ENCODE assay signal across 18 cellular contexts in the genomic region with DNA sequence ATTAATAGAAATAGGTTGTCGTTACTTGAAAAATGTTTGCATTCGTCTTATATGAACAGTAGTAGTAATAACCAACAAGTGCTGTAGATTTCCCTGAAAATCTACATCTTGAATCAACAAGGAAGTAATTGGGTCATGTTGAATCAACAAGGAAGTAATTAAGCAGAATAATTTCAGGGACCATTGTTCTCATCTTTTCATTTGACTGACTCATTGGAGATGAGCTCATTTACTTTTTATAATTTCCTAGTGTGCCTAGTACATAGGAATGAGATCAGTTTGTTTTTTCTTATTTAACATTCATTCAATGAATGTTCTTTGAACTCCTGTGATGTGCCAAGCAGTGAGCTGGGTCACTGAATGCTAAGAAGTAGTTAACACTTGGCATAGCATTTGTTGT. TPM values are rescaled to one million over a fixed set of nuclear protein-coding genes. Genes with fewer than 3 reads are reported as not detected.
A peak's percentile ranks its signal among the peaks of the same experiment; 100 is the strongest.
DNase-seq lines count a peak whose midpoint lies in the region; ATAC-seq, FAIRE-seq and TF ChIP-seq lines count a peak whose summit lies in the region.
"Had no signal": no experiment of that assay in that cellular context is flagged by ENCODE, and none has a peak within 500 bp of the region (broad histone marks: within the 10 kb centered on the region; RNA-seq: fewer than 3 reads in every experiment).

No MANE protein-coding gene starts in this region.

- H2BK12ac ChIP-seq in neuronal stem cell (ENCODE audit: low read length) = no peak overlapping the region

- H3K27me3 ChIP-seq in SK-N-SH (ENCODE audit: insufficient read depth) (no peaks in the 10 kb centered on the region), keratinocyte (ENCODE audit: control insufficient read depth, extremely low read depth, insufficient read depth, low read length) (no peaks in the 10 kb centered on the region), neuronal stem cell (ENCODE audit: control insufficient read depth in 3 of 3, insufficient read depth in 3 of 3, low read depth in 1 of 3, low read length in 3 of 3) (no peaks in the 10 kb centered on the region)

- no peak overlapping the region for H4K8ac ChIP-seq in neuronal stem cell (ENCODE audit: low read depth, low read length)

- no peak overlapping the region for H3K14ac ChIP-seq in neuronal stem cell (ENCODE audit: low read length)

- H3K36me3 Mint-ChIP-seq in activated T-helper 2 cell treated with anti-CD3 and anti-CD28 coated beads, Interferon-gamma antibody, Interleukin-2, Interleukin-4, amounts not matched to agents 10 μg/mL and 5 μg/mL and 100 μg/mL, durations not matched to agents 14 hours and 24 hours and 36 hours (ENCODE audit: low read depth) = peaks cover 10% of the 10 kb centered on the region

- H3K27ac Mint-ChIP-seq in activated T-helper 2 cell treated with anti-CD3 and anti-CD28 coated beads, Interferon-gamma antibody, Interleukin-2, Interleukin-4, amounts not matched to agents 10 μg/mL and 5 μg/mL and 100 μg/mL, durations not matched to agents 14 hours and 24 hours and 36 hours = no peak overlapping the region

- no peak overlapping the region for H4K91ac ChIP-seq in neuronal stem cell (ENCODE audit: low read depth, low read length, poor library complexity)

- no peak for TF ChIP-seq EP300 in SK-N-SH (IDR thresholded peaks at IDR 0.05; ENCODE audit: borderline replicate concordance in 1 of 2, low read depth in 1 of 2, low read length in 1 of 2)

- H2AK5ac ChIP-seq in neuronal stem cell (ENCODE audit: low read depth, low read length) = no peak overlapping the region

- FAIRE-seq in keratinocyte (lab: Jason Lieb, UNC) = peak; percentile 52

- H4K20me1 ChIP-seq in SK-N-SH (ENCODE audit: insufficient read depth) (no peaks in the 10 kb centered on the region), keratinocyte (ENCODE audit: control insufficient read depth, extremely low read depth, insufficient read depth, low read length) (no peaks in the 10 kb centered on the region)

- H3K4me1 ChIP-seq in SK-N-SH (ENCODE audit: control insufficient read depth in 1 of 2, insufficient read depth in 2 of 2, low read depth in 1 of 2, low read length in 1 of 2) = peaks cover 5 to 6% of the 10 kb centered on the region in 2 experiments; a peak in 2 of 4 replicates
- H3K4me1 ChIP-seq in keratinocyte (ENCODE audit: control insufficient read depth, extremely low read depth, insufficient read depth, low read length) = peaks cover 12% of the 10 kb centered on the region
- H3K4me1 ChIP-seq in neuronal stem cell (ENCODE audit: control insufficient read depth in 2 of 2, insufficient read depth in 1 of 2, low read depth in 1 of 2, low read length in 2 of 2) = no peaks in the 10 kb centered on the region

- H3K27ac ChIP-seq in SK-N-SH (ENCODE audit: low read depth in 2 of 2, low read length in 1 of 2) = peak overlapping the region in 1 of 2 experiments; percentile 25; a peak in 1 of 4 replicates
- peak overlapping the region; percentile 15 for H3K27ac ChIP-seq in keratinocyte (ENCODE audit: control insufficient read depth, insufficient read depth, low read length)
- H3K27ac ChIP-seq in neuronal stem cell (replicated peaks; ENCODE audit: low read length) = no peak overlapping the region
- H3K27ac ChIP-seq: WERI-Rb-1 had no signal

- dilution Hi-C loops in keratinocyte (cut with MboI; ENCODE audit: extremely low pct_ligation_motif_present, low sequenced_read_pairs) = no loop called here

- H2AFZ ChIP-seq in SK-N-SH (ENCODE audit: low read depth) = no peak overlapping the region
- H2AFZ ChIP-seq in keratinocyte (ENCODE audit: control insufficient read depth, low read length) = no peak overlapping the region
- H2AFZ ChIP-seq in neuronal stem cell (ENCODE audit: low read length) = no peak overlapping the region

- H3K4me3 ChIP-seq in SK-N-SH (ENCODE audit: low read depth in 2 of 2, low read length in 1 of 2) (no peak overlapping the region), keratinocyte (ENCODE audit: control insufficient read depth in 2 of 3, extremely low read depth in 1 of 3, insufficient read depth in 2 of 3, low read depth in 1 of 3, low read length in 3 of 3) (no peak overlapping the region), neuronal stem cell (ENCODE audit: low read length in 2 of 2) (no peak overlapping the region)

- CTCF ChIA-PET in SK-N-SH (lab: Yijun Ruan, JAX) = interaction anchor here (0.5 to 4.5 kb wide), 7 partner anchors 10 to 259 kb away, joined by 3 to 26 read pairs (median 4); a partner anchor contains a TSS

- H3K9me3 Mint-ChIP-seq in activated T-helper 2 cell treated with anti-CD3 and anti-CD28 coated beads, Interferon-gamma antibody, Interleukin-2, Interleukin-4, amounts not matched to agents 10 μg/mL and 5 μg/mL and 100 μg/mL, durations not matched to agents 14 hours and 24 hours and 36 hours = no peaks in the 10 kb centered on the region

- H3K36me3 ChIP-seq in SK-N-SH (replicated peaks in 1 of 2; ENCODE audit: control insufficient read depth in 1 of 2, insufficient read depth in 2 of 2, low read length in 1 of 2) = peaks cover 79 to 90% of the 10 kb centered on the region in 2 experiments
- peaks cover 16 to 22% of the 10 kb centered on the region in 2 experiments for H3K36me3 ChIP-seq in keratinocyte (ENCODE audit: control insufficient read depth in 2 of 2, extremely low read depth in 1 of 2, insufficient read depth in 2 of 2, low read length in 2 of 2)
- H3K36me3 ChIP-seq in neuronal stem cell (replicated peaks in 1 of 2; ENCODE audit: control insufficient read depth in 2 of 2, insufficient read depth in 2 of 2, low read length in 2 of 2) = peaks cover 10 to 82% of the 10 kb centered on the region in 2 donors

- H3K18ac ChIP-seq in neuronal stem cell (ENCODE audit: low read length) = no peak overlapping the region

- no peak for ATAC-seq in SK-N-SH treated with all-trans-retinoic acid at 6 μM for 48 hours

- peaks cover 14% of the 10 kb centered on the region for H3F3A ChIP-seq in SK-N-SH (replicated peaks; ENCODE audit: insufficient read depth)

- intact Hi-C loops in activated T-helper 2 cell treated with anti-CD3 and anti-CD28 coated beads, Interferon-gamma antibody, Interleukin-2, Interleukin-4, amounts not matched to agents 10 μg/mL and 5 μg/mL and 100 μg/mL, durations not matched to agents 14 hours and 24 hours and 36 hours (cut with micrococcal nuclease) = no loop called here

- DNase-seq in SK-N-SH (no peak), RKO (ENCODE audit: low spot score) (peak; percentile 76), keratinocyte (ENCODE audit: low read depth, low spot score) (no peak), GM19238 (ENCODE audit: insufficient read length, low spot score) (no peak), neuronal stem cell (ENCODE audit: low spot score) (no peak), SKM-1 (lab: John Stamatoyannopoulos, UW; ENCODE audit: unreplicated experiment) (no peak)
- DNase-seq in activated T-helper 2 cell treated with anti-CD3 and anti-CD28 coated beads, Interferon-gamma antibody, Interleukin-2, Interleukin-4, amounts not matched to agents 10 μg/mL and 5 μg/mL and 100 μg/mL, durations not matched to agents 14 hours and 24 hours and 36 hours (ENCODE audit: low spot score) = no peak
- DNase-seq: ACHN, left cardiac atrium, MM.1S, NCI-H446, trophoblast cell, WERI-Rb-1 had no signal

- no peak overlapping the region for H2BK15ac ChIP-seq in neuronal stem cell (ENCODE audit: low read length)

- H3K9me3 ChIP-seq in SK-N-SH (no peaks in the 10 kb centered on the region), keratinocyte (ENCODE audit: control insufficient read depth, low read depth, low read length) (no peaks in the 10 kb centered on the region), neuronal stem cell (replicated peaks in 1 of 2; ENCODE audit: control insufficient read depth in 2 of 2, insufficient read depth in 1 of 2, low read depth in 1 of 2, low read length in 2 of 2) (peaks cover 0 to 2% of the 10 kb centered on the region in 2 donors)

- 78% methylated on average over 2 of the region's 2 CpGs for WGBS in SK-N-SH (ENCODE audit: low lambda C conversion rate)
- WGBS in neuronal stem cell (ENCODE audit: extremely low coverage in 2 of 2, insufficient read length in 2 of 2, insufficient replicate concordance in 1 of 2), 2 donors = no CpG with 5 or more reads among the region's 2 CpGs

- no peaks in the 10 kb centered on the region for H3K27me3 Mint-ChIP-seq in activated T-helper 2 cell treated with anti-CD3 and anti-CD28 coated beads, Interferon-gamma antibody, Interleukin-2, Interleukin-4, amounts not matched to agents 10 μg/mL and 5 μg/mL and 100 μg/mL, durations not matched to agents 14 hours and 24 hours and 36 hours (ENCODE audit: low read depth)

- no peak overlapping the region for H2BK120ac ChIP-seq in neuronal stem cell (ENCODE audit: low read depth, low read length)

- H3K9me2 ChIP-seq in SK-N-SH = no peaks in the 10 kb centered on the region

- no peak overlapping the region for H3K4me2 ChIP-seq in SK-N-SH
- H3K4me2 ChIP-seq in keratinocyte (ENCODE audit: control insufficient read depth, extremely low read depth, insufficient read depth, low read depth, low read length) = peak overlapping the region; percentile 35
- H3K4me2 ChIP-seq in neuronal stem cell (ENCODE audit: insufficient read depth, low read length, poor library complexity, severe bottlenecking) = no peak overlapping the region

- H3K23ac ChIP-seq in neuronal stem cell (ENCODE audit: low read depth, low read length, poor library complexity) = no peak overlapping the region

- no peak for TF ChIP-seq RAD21 in SK-N-SH (IDR thresholded peaks at IDR 0.05; ENCODE audit: low read length)

- H3K9me1 ChIP-seq in keratinocyte (ENCODE audit: control insufficient read depth, extremely low read depth, insufficient read depth, low read length) = no peaks in the 10 kb centered on the region

- H3K9ac ChIP-seq in SK-N-SH (no peak overlapping the region), keratinocyte (ENCODE audit: control insufficient read depth, extremely low read depth, insufficient read depth, low read length) (no peak overlapping the region), neuronal stem cell (ENCODE audit: low read depth, low read length, poor library complexity) (no peak overlapping the region)

- H3K79me1 ChIP-seq in neuronal stem cell (ENCODE audit: low read depth, low read length) = peaks cover 2% of the 10 kb centered on the region

- TF ChIP-seq CTCF in SK-N-SH (IDR thresholded peaks at IDR 0.05) = no peak
- TF ChIP-seq CTCF in keratinocyte (optimal IDR thresholded peaks at IDR 0.05 in 1 of 3, IDR thresholded peaks at IDR 0.05 in 1 of 3, conservative IDR thresholded peaks at IDR 0.05 in 1 of 3; ENCODE audit: extremely low read depth in 1 of 3, insufficient read depth in 2 of 3, low read length in 3 of 3) = no peak

- H3K4me3 Mint-ChIP-seq in activated T-helper 2 cell treated with anti-CD3 and anti-CD28 coated beads, Interferon-gamma antibody, Interleukin-2, Interleukin-4, amounts not matched to agents 10 μg/mL and 5 μg/mL and 100 μg/mL, durations not matched to agents 14 hours and 24 hours and 36 hours (ENCODE audit: low read depth) = no peak overlapping the region

- no peak overlapping the region for H2BK5ac ChIP-seq in neuronal stem cell (ENCODE audit: low read length)

- H3K4ac ChIP-seq in neuronal stem cell (ENCODE audit: low read length) = no peak overlapping the region

- POLR2A ChIA-PET in SK-N-SH (lab: Yijun Ruan, JAX) = interaction anchor here (0.6 kb wide), 1 partner anchor 258 kb away, joined by 7 read pairs; no protein-coding TSS in a partner anchor

- H3K79me2 ChIP-seq in SK-N-SH (ENCODE audit: insufficient read depth) (peaks cover 91% of the 10 kb centered on the region), keratinocyte (ENCODE audit: control insufficient read depth, insufficient read depth, low read length) (peaks cover 35% of the 10 kb centered on the region)

- peaks cover 1% of the 10 kb centered on the region for H3K4me1 Mint-ChIP-seq in activated T-helper 2 cell treated with anti-CD3 and anti-CD28 coated beads, Interferon-gamma antibody, Interleukin-2, Interleukin-4, amounts not matched to agents 10 μg/mL and 5 μg/mL and 100 μg/mL, durations not matched to agents 14 hours and 24 hours and 36 hours (ENCODE audit: low read depth)

RNA-seq across cellular contexts. Expression of a gene that starts 8.2 kb away (rescaled TPM):
- polyA plus RNA-seq in SK-N-SH (2012; rRNA removed) = 65.7 and 90.3 TPM in 2 replicates
- polyA plus RNA-seq in SK-N-SH (2012; cell fraction: cytosol; rRNA removed) = 49.2 and 59.1 TPM in 2 replicates
- 144 and 145 TPM in 2 replicates for polyA plus RNA-seq in SK-N-SH (2012; cell fraction: nucleus; rRNA removed)
- polyA plus RNA-seq in keratinocyte = 59.5 to 71.5 TPM (median 62.5 TPM) in 3 replicates
- 9.6 TPM for polyA plus RNA-seq in keratinocyte (2011; ENCODE audit: low read depth)
- 21.5 and 33.6 TPM in 2 replicates for polyA plus RNA-seq in keratinocyte (2011; cell fraction: cytosol; rRNA removed)
- polyA plus RNA-seq in keratinocyte (2011; cell fraction: nucleus; rRNA removed) = 129 and 133 TPM in 2 replicates
- polyA plus RNA-seq in keratinocyte (2012; ENCODE audit: low replicate concordance) = 20.2 and 24.6 TPM in 2 replicates
- 146 to 209 TPM (median 160 TPM) in 3 replicates for polyA minus RNA-seq in keratinocyte
- 35.3 TPM for polyA minus RNA-seq in keratinocyte (2011; cell fraction: cytosol; rRNA and poly(A)+ RNA removed)
- polyA minus RNA-seq in keratinocyte (2011; cell fraction: nucleus; rRNA and poly(A)+ RNA removed) = 70.4 and 114 TPM in 2 replicates
- total RNA-seq in activated T-helper 2 cell treated with anti-CD3 and anti-CD28 coated beads, Interferon-gamma antibody, Interleukin-2, Interleukin-4, amounts not matched to agents 10 μg/mL and 5 μg/mL and 100 μg/mL, durations not matched to agents 14 hours and 24 hours and 36 hours = 7.1 and 7.2 TPM in 2 replicates
- 25.0 TPM for polyA plus RNA-seq in neuronal stem cell (2013, experiment 1 of 2)
- 27.1 TPM for polyA plus RNA-seq in neuronal stem cell (2013, experiment 2 of 2)

RNA-seq across cellular contexts. Expression of a gene that starts 57.9 kb away (rescaled TPM):
- polyA plus RNA-seq in SK-N-SH (2012; rRNA removed) (not detected in 2 replicates), keratinocyte (not detected in 3 replicates)
- not detected in 2 replicates for polyA plus RNA-seq in SK-N-SH (2012; cell fraction: cytosol; rRNA removed)
- polyA plus RNA-seq in SK-N-SH (2012; cell fraction: nucleus; rRNA removed) = not detected in 2 replicates
- polyA plus RNA-seq in keratinocyte (2011; ENCODE audit: low read depth) = not detected
- not detected in 2 replicates for polyA plus RNA-seq in keratinocyte (2011; cell fraction: cytosol; rRNA removed)
- not detected in 2 replicates for polyA plus RNA-seq in keratinocyte (2011; cell fraction: nucleus; rRNA removed)
- not detected in 2 replicates for polyA plus RNA-seq in keratinocyte (2012; ENCODE audit: low replicate concordance)
- polyA minus RNA-seq in keratinocyte = not detected in 3 replicates
- not detected for polyA minus RNA-seq in keratinocyte (2011; cell fraction: cytosol; rRNA and poly(A)+ RNA removed)
- polyA minus RNA-seq in keratinocyte (2011; cell fraction: nucleus; rRNA and poly(A)+ RNA removed) = not detected in 2 replicates
- total RNA-seq in activated T-helper 2 cell treated with anti-CD3 and anti-CD28 coated beads, Interferon-gamma antibody, Interleukin-2, Interleukin-4, amounts not matched to agents 10 μg/mL and 5 μg/mL and 100 μg/mL, durations not matched to agents 14 hours and 24 hours and 36 hours = not detected in 2 replicates
- not detected for polyA plus RNA-seq in neuronal stem cell (2013, experiment 1 of 2)
- not detected for polyA plus RNA-seq in neuronal stem cell (2013, experiment 2 of 2)
- total RNA-seq: dermis microvascular lymphatic vessel endothelial cell, glomerular endothelial cell, left cardiac atrium, Right ventricle myocardium inferior had no signal
- polyA plus RNA-seq: adipose tissue had no signal
